ENCODE assay signal across 16 cellular contexts in the genomic region with DNA sequence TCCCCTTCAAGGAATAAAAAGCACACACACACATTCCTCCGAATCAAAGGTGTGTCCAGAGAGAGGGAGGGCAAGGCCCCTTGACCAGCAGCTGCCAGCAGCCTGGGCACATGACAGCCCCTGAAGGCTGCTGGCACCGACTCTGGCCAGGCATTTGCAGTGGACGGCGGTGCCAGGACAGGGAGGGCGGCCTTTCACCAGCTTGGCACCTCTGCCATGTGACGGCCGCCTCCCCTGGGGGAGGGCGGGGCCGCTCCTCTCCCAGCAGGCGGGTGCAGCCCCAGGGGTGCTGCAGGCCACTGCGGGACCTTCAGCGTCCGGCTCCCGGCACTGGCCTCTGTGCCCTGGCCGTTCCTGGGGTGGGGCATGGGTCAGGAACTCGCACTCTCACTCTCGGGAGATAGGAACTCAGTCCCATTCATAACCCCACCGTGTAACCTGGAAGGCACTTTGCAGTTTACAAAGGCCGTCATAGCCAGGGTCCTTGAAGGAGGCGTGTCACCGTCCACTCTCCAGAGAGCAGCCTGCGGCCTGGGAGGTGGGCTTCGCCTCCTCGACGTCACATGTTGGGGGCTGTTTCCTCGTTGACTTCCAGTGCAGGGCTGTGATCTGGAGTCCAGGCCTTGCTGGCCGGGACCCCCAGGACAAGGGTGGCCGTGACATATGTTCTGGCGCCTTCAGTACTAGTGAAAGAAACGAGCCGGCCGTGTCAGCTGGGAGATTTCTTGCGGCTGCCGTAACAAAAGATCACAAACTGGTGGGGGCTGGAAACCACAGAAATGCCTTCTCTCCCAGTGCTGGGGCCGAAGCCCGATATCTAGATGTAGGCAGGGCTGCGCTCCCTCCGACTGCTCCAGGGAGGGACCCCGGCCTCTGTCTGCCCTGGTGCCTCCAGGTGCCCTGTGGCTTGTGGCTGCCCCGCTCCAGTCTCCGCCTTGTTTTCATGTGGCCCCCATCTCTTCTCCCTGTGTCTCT. TPM values are rescaled to one million over a fixed set of nuclear protein-coding genes. Genes with fewer than 3 reads are reported as not detected.
DNase-seq lines count a peak whose midpoint lies in the region; ATAC-seq and TF ChIP-seq lines count a peak whose summit lies in the region.
"Had no signal": no experiment of that assay in that cellular context is flagged by ENCODE, and none has a peak within 500 bp of the region (broad histone marks: within the 10 kb centered on the region; RNA-seq: fewer than 3 reads in every experiment).

No MANE protein-coding gene starts in this region.

- H3K27me3 ChIP-seq in mucosa of stomach (ENCODE audit: control insufficient read depth, insufficient read depth, low read length) (no peaks in the 10 kb centered on the region), transverse colon (no peaks in the 10 kb centered on the region), esophagus squamous epithelium (no peaks in the 10 kb centered on the region)

- CTCF ChIA-PET in RWPE1 (lab: Yijun Ruan, JAX), result interaction anchor here (0.8 kb wide), 1 partner anchor 14 kb away, joined by 3 read pairs; no protein-coding TSS in a partner anchor

- H3K27ac ChIP-seq in RWPE1 (peak overlapping the region; percentile 27), transverse colon (no peak overlapping the region), esophagus squamous epithelium (no peak overlapping the region)

- WGBS in transverse colon (ENCODE audit: low coverage in 1 of 2), 2 donors, result 70% methylated on average over 27 of the region's 41 CpGs; no CpG with 5 or more reads in 1 of the 2 donors
- WGBS in esophagus squamous epithelium, 2 donors, result 55 to 85% methylated on average over 5 to 13 of the region's 41 CpGs

- ATAC-seq in Right ventricle myocardium superior (ENCODE audit: poor library complexity), result peak; percentile 96
- no peak for ATAC-seq in HG03469 (IDR thresholded peaks at IDR 0.05; ENCODE audit: unreplicated experiment)
- ATAC-seq in GM21825 (IDR thresholded peaks at IDR 0.05; ENCODE audit: unreplicated experiment), result no peak
- ATAC-seq: CD8-positive, alpha-beta T cell; naive thymus-derived CD4-positive, alpha-beta T cell had no signal

- peak; percentile 20 for DNase-seq in RWPE1 (ENCODE audit: low spot score)
- DNase-seq in Right ventricle myocardium superior, result peak; percentile 86
- peak; percentile 43 for DNase-seq in transverse colon
- no peak for DNase-seq in esophagus squamous epithelium (lab: John Stamatoyannopoulos, UW)
- DNase-seq in GDM1 (lab: John Stamatoyannopoulos, UW), result no peak
- DNase-seq: activated CD4-positive, alpha-beta T cell treated with anti-CD3 and anti-CD28 coated beads for 4 hours; CD8-positive, alpha-beta T cell; HFFc6; naive thymus-derived CD4-positive, alpha-beta T cell; NCI-H2227 treated with DMSO at 0.1 percent for 48 hours; T-helper 1 cell had no signal

- TF ChIP-seq POLR2A in transverse colon (IDR thresholded peaks at IDR 0.05), result no peak
- no peak for TF ChIP-seq POLR2A in esophagus squamous epithelium (IDR thresholded peaks at IDR 0.05)

- POLR2A ChIA-PET in RWPE1 (lab: Yijun Ruan, JAX; ENCODE audit: low non-redundant PET), result no interaction called here

- H3K9ac ChIP-seq in mucosa of stomach (ENCODE audit: low read length), result peak overlapping the region; percentile 59

- H3K36me3 ChIP-seq in mucosa of stomach (ENCODE audit: control insufficient read depth, insufficient read depth, low read length) (no peaks in the 10 kb centered on the region), transverse colon (no peaks in the 10 kb centered on the region), esophagus squamous epithelium (no peaks in the 10 kb centered on the region)

- H3K4me1 ChIP-seq in mucosa of stomach (ENCODE audit: control insufficient read depth, insufficient read depth, low read length) (peaks cover 29% of the 10 kb centered on the region), transverse colon (peaks cover 0 to 8% (median 7%) of the 10 kb centered on the region in 4 donors), esophagus squamous epithelium (peaks cover 0 to 16% (median 7%) of the 10 kb centered on the region in 3 donors)

- H3K9me3 ChIP-seq in mucosa of stomach (ENCODE audit: control insufficient read depth, low read length) (no peaks in the 10 kb centered on the region), transverse colon (no peaks in the 10 kb centered on the region), esophagus squamous epithelium (peaks cover 0 to 7% (median 0%) of the 10 kb centered on the region in 3 donors)

- TF ChIP-seq EP300 in transverse colon (IDR thresholded peaks at IDR 0.05; ENCODE audit: low read depth), result no peak

- intact Hi-C loops in Right ventricle myocardium superior (cut with DNase I), result no loop called here
- intact Hi-C loops in transverse colon (cut with DNase I; ENCODE audit: low total_unique reads), result no loop called here
- intact Hi-C loops in esophagus squamous epithelium (cut with DNase I), result no loop called here

- H3K4me3 ChIP-seq in mucosa of stomach (ENCODE audit: low read length), result no peak overlapping the region
- H3K4me3 ChIP-seq in transverse colon, result no peak overlapping the region
- no peak overlapping the region for H3K4me3 ChIP-seq in esophagus squamous epithelium
- H3K4me3 ChIP-seq: smooth muscle cell had no signal

- in situ Hi-C loops in transverse colon (cut with MboI; ENCODE audit: low pct_ligation_motif_present in 1 of 4, low pct_unique_long_range_greater_than_20kb in 1 of 4, low sequenced_read_pairs in 3 of 4), result loop anchor here in 1 of 4 donors (25.0 kb wide), 1 partner anchor 546 kb away; no protein-coding TSS in a partner anchor

- TF ChIP-seq CTCF in RWPE1 (conservative IDR thresholded peaks at IDR 0.05; ENCODE audit: low read depth), result no peak
- TF ChIP-seq CTCF in transverse colon (IDR thresholded peaks at IDR 0.05), result no peak
- TF ChIP-seq CTCF in esophagus squamous epithelium (IDR thresholded peaks at IDR 0.05), result no peak

RNA-seq across cellular contexts. Expression of a gene that starts 39.9 kb away (rescaled TPM):
- not detected for total RNA-seq in Right ventricle myocardium superior
- 10 to 100 TPM in 1 of 4 donors, 1 to 10 TPM in 1, not detected in 2; 2.9 to 10.1 TPM for total RNA-seq in transverse colon
- total RNA-seq in esophagus squamous epithelium, result under 1 TPM in 2 of 4 donors, not detected in 2; 0.15 to 0.19 TPM
- total RNA-seq: CD8-positive, alpha-beta T cell; dermis microvascular lymphatic vessel endothelial cell; HFFc6 had no signal

Comparison
In these comparisons a context has a peak if more than half of its experiments do, and no peak if none do; other contexts are left out.
1. DNase-seq: peak in RWPE1 (single experiment), Right ventricle myocardium superior (single experiment) and transverse colon (single experiment); none in esophagus squamous epithelium (single experiment) and GDM1 (single experiment).